ENCODE assay signal across 14 cellular contexts in genomic region chr1:55060133-55060999, GRCh38. TPM values are rescaled to one million over a fixed set of nuclear protein-coding genes. Genes with fewer than 3 reads are reported as not detected.
A peak's percentile ranks its signal among the peaks of the same experiment; 100 is the strongest.
DNase-seq lines count a peak whose midpoint lies in the region; ATAC-seq and TF ChIP-seq lines count a peak whose summit lies in the region.
"Had no signal": no experiment of that assay in that cellular context is flagged by ENCODE, and none has a peak within 500 bp of the region (broad histone marks: within the 10 kb centered on the region; RNA-seq: fewer than 3 reads in every experiment).

No MANE protein-coding gene starts in this region.

- H3K4me3 Mint-ChIP-seq in naive thymus-derived CD8-positive, alpha-beta T cell, result no peak overlapping the region
- H3K4me3 Mint-ChIP-seq: CD8-positive, alpha-beta memory T cell; memory B cell; T-helper 17 cell had no signal

- no peak overlapping the region for H3K4ac ChIP-seq in neuronal stem cell (ENCODE audit: low read length)

- peaks cover 0 to 5% (median 0%) of the 10 kb centered on the region in 5 donors for H3K27me3 Mint-ChIP-seq in naive thymus-derived CD8-positive, alpha-beta T cell
- H3K27me3 Mint-ChIP-seq: CD8-positive, alpha-beta memory T cell; T-helper 17 cell had no signal

- H3K79me1 ChIP-seq in neuronal stem cell (ENCODE audit: low read depth, low read length), result peaks cover 3% of the 10 kb centered on the region

- POLR2A ChIA-PET in naive thymus-derived CD8-positive, alpha-beta T cell (lab: Charles Lee), result no interaction called here

- no peak overlapping the region for H3K4me3 ChIP-seq in fibroblast of mammary gland (ENCODE audit: control insufficient read depth, low read depth, low read length)
- no peak overlapping the region for H3K4me3 ChIP-seq in MG63
- H3K4me3 ChIP-seq in neuronal stem cell (ENCODE audit: low read length in 2 of 2), result no peak overlapping the region
- H3K4me3 ChIP-seq: right lobe of liver had no signal

- H2BK12ac ChIP-seq in neuronal stem cell (ENCODE audit: low read length), result no peak overlapping the region

- no peak overlapping the region for H3K14ac ChIP-seq in neuronal stem cell (ENCODE audit: low read length)

- no peak overlapping the region for H2AK5ac ChIP-seq in neuronal stem cell (ENCODE audit: low read depth, low read length)

- H3K9me3 ChIP-seq in MG63 (no peaks in the 10 kb centered on the region), neuronal stem cell (replicated peaks in 1 of 2; ENCODE audit: control insufficient read depth in 2 of 2, insufficient read depth in 1 of 2, low read depth in 1 of 2, low read length in 2 of 2) (no peaks in the 10 kb centered on the region)
- H3K9me3 ChIP-seq: right lobe of liver had no signal

- no peaks in the 10 kb centered on the region for H3K4me1 ChIP-seq in neuronal stem cell (ENCODE audit: control insufficient read depth in 2 of 2, insufficient read depth in 1 of 2, low read depth in 1 of 2, low read length in 2 of 2)

- no peak overlapping the region for H3K18ac ChIP-seq in neuronal stem cell (ENCODE audit: low read length)

- no peak overlapping the region for H3K27ac ChIP-seq in neuronal stem cell (replicated peaks; ENCODE audit: low read length)
- H3K27ac ChIP-seq: right lobe of liver had no signal

- H2BK120ac ChIP-seq in neuronal stem cell (ENCODE audit: low read depth, low read length), result no peak overlapping the region

- no peak overlapping the region for H3K27ac Mint-ChIP-seq in naive thymus-derived CD8-positive, alpha-beta T cell
- H3K27ac Mint-ChIP-seq: memory B cell, T-helper 17 cell had no signal

- H4K91ac ChIP-seq in neuronal stem cell (ENCODE audit: low read depth, low read length, poor library complexity), result no peak overlapping the region

- H3K36me3 ChIP-seq in MG63 (no peaks in the 10 kb centered on the region), neuronal stem cell (replicated peaks in 1 of 2; ENCODE audit: control insufficient read depth in 2 of 2, insufficient read depth in 2 of 2, low read length in 2 of 2) (peaks cover 0 to 7% of the 10 kb centered on the region in 2 donors)

- H3K4me1 Mint-ChIP-seq in naive thymus-derived CD8-positive, alpha-beta T cell, result peaks cover 0 to 2% (median under 1%) of the 10 kb centered on the region in 4 donors
- H3K4me1 Mint-ChIP-seq: CD8-positive, alpha-beta memory T cell had no signal

- TF ChIP-seq CTCF in fibroblast of mammary gland (conservative IDR thresholded peaks at IDR 0.05; ENCODE audit: control insufficient read depth, insufficient read depth, low read depth, low read length), result no peak

- H3K9me3 Mint-ChIP-seq in naive thymus-derived CD8-positive, alpha-beta T cell, result no peaks in the 10 kb centered on the region
- H3K9me3 Mint-ChIP-seq: CD8-positive, alpha-beta memory T cell; memory B cell had no signal

- H3K27me3 ChIP-seq in MG63 (no peaks in the 10 kb centered on the region), neuronal stem cell (ENCODE audit: control insufficient read depth in 3 of 3, insufficient read depth in 3 of 3, low read depth in 1 of 3, low read length in 3 of 3) (no peaks in the 10 kb centered on the region)
- H3K27me3 ChIP-seq: right lobe of liver had no signal

- H3K23ac ChIP-seq in neuronal stem cell (ENCODE audit: low read depth, low read length, poor library complexity), result no peak overlapping the region

- H2AFZ ChIP-seq in neuronal stem cell (ENCODE audit: low read length), result no peak overlapping the region

- H3K4me2 ChIP-seq in neuronal stem cell (ENCODE audit: insufficient read depth, low read length, poor library complexity, severe bottlenecking), result no peak overlapping the region

- H4K8ac ChIP-seq in neuronal stem cell (ENCODE audit: low read depth, low read length), result no peak overlapping the region

- DNase-seq in ELR (ENCODE audit: low read depth) (peak; percentile 24), RPMI7951 (ENCODE audit: low read depth) (peak; percentile 29), fibroblast of mammary gland (ENCODE audit: low read depth) (peak; percentile 25), MG63 (no peak), KG1 (lab: John Stamatoyannopoulos, UW) (no peak), neuronal stem cell (ENCODE audit: low spot score) (no peak)
- DNase-seq in naive thymus-derived CD8-positive, alpha-beta T cell, result no peak
- DNase-seq: CD8-positive, alpha-beta memory T cell; dermis blood vessel endothelial cell; NCI-H1092; T-helper 17 cell had no signal

- no CpG with 5 or more reads among the region's 14 CpGs for WGBS in neuronal stem cell (ENCODE audit: extremely low coverage in 2 of 2, insufficient read length in 2 of 2, insufficient replicate concordance in 1 of 2), 2 donors

- no peaks in the 10 kb centered on the region for H3K36me3 Mint-ChIP-seq in naive thymus-derived CD8-positive, alpha-beta T cell
- H3K36me3 Mint-ChIP-seq: CD8-positive, alpha-beta memory T cell; memory B cell had no signal

- peak; percentile 53 for ATAC-seq in GM21717 (IDR thresholded peaks at IDR 0.05; ENCODE audit: unreplicated experiment)
- no peak for ATAC-seq in naive thymus-derived CD8-positive, alpha-beta T cell
- ATAC-seq: right lobe of liver, T-helper 17 cell had no signal

- H2BK15ac ChIP-seq in neuronal stem cell (ENCODE audit: low read length), result no peak overlapping the region

- H3K9ac ChIP-seq in neuronal stem cell (ENCODE audit: low read depth, low read length, poor library complexity), result no peak overlapping the region

- no peak overlapping the region for H2BK5ac ChIP-seq in neuronal stem cell (ENCODE audit: low read length)

RNA-seq across cellular contexts. Expression of gene PCSK9, which starts 21.0 kb away (rescaled TPM):
- under 0.01 TPM in 1 of 2 replicates, not detected in the other for total RNA-seq in RPMI7951 (2014; rRNA removed; shearing (Covaris generic))
- total RNA-seq in MG63 (2014; rRNA removed; shearing (Covaris generic); ENCODE audit: low replicate concordance), result not detected in 2 replicates
- not detected for total RNA-seq in naive thymus-derived CD8-positive, alpha-beta T cell
- polyA plus RNA-seq in naive thymus-derived CD8-positive, alpha-beta T cell, result not detected
- polyA plus RNA-seq in neuronal stem cell (2013, experiment 1 of 2), result 17.1 TPM
- polyA plus RNA-seq in neuronal stem cell (2013, experiment 2 of 2), result 16.2 TPM
- total RNA-seq: CD8-positive, alpha-beta memory T cell; dermis blood vessel endothelial cell; T-helper 17 cell had no signal
- polyA plus RNA-seq: CD8-positive, alpha-beta memory T cell had no signal

Comparison
In these comparisons a context has a peak if more than half of its experiments do, and no peak if none do; other contexts are left out.
1. DNase-seq: peak in ELR (single experiment), RPMI7951 (single experiment) and fibroblast of mammary gland (single experiment); none in MG63 (single experiment), KG1 (single experiment), naive thymus-derived CD8-positive, alpha-beta T cell (0 of 10) and neuronal stem cell (single experiment).